In the genomic region with DNA sequence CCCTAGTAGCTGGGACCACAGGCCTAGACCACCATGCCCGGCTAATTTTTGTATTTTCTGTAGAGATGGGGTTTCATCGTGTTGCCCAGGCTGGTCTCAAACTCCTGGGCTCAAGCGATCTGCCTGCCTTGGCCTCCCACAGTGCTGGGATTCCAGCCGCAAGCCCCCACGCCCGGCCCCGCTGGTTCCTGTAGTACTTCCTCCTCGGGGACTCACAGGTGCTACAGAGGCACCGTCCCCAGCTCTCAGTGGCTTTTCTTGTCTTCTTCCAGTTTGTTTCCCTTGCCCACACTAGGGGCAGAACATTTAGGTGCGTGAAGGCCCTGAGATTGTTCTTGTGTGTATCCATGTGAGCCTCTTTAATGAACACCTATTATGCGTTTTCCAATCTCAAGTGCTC, we compare ENCODE assay signal across 13 cellular contexts. TPM values are rescaled to one million over a fixed set of nuclear protein-coding genes. Genes with fewer than 3 reads are reported as not detected.
DNase-seq lines count a peak whose midpoint lies in the region; ATAC-seq and TF ChIP-seq lines count a peak whose summit lies in the region.
"Had no signal": no experiment of that assay in that cellular context is flagged by ENCODE, and none has a peak within 500 bp of the region (broad histone marks: within the 10 kb centered on the region; RNA-seq: fewer than 3 reads in every experiment).

No MANE protein-coding gene starts in this region.

- peaks cover 57% of the 10 kb centered on the region for H3K4me1 Mint-ChIP-seq in activated naive CD8-positive, alpha-beta T cell treated with anti-CD3 and anti-CD28 coated beads for 36 hours

- H3K27ac ChIP-seq in DND-41 (ENCODE audit: low read length), result no peak overlapping the region
- H3K27ac ChIP-seq in KMS-11, result peak overlapping the region; percentile 89
- H3K27ac ChIP-seq in neutrophil, result peak overlapping the region; percentile 95
- H3K27ac ChIP-seq: cardiac muscle cell had no signal

- peaks cover 48% of the 10 kb centered on the region for H3K4me1 ChIP-seq in DND-41 (ENCODE audit: insufficient read depth, low read length)
- peaks cover 64% of the 10 kb centered on the region for H3K4me1 ChIP-seq in KMS-11 (ENCODE audit: low read depth, poor library complexity, severe bottlenecking)
- H3K4me1 ChIP-seq in neutrophil (ENCODE audit: control insufficient read depth in 1 of 2, insufficient read depth in 1 of 2, low read depth in 1 of 2, low read length in 1 of 2), result peaks cover 44 to 52% of the 10 kb centered on the region in 2 experiments
- H3K4me1 ChIP-seq: Caco-2 had no signal

- H2AFZ ChIP-seq in DND-41 (ENCODE audit: low read depth, low read length) (no peak overlapping the region), KMS-11 (ENCODE audit: low read depth) (peak overlapping the region; percentile 28)

- H3K9me3 ChIP-seq in DND-41 (ENCODE audit: insufficient read depth, low read length, severe bottlenecking), result no peaks in the 10 kb centered on the region
- no peaks in the 10 kb centered on the region for H3K9me3 ChIP-seq in neutrophil

- H3K4me3 ChIP-seq in DND-41 (ENCODE audit: low read depth in 1 of 2, low read length in 2 of 2) (peak overlapping the region in 1 of 2 experiments; percentile 43; a peak in 2 of 4 replicates), KMS-11 (IDR thresholded peaks at IDR 0.05; ENCODE audit: insufficient read depth, low read depth, low read length) (no peak overlapping the region), neutrophil (ENCODE audit: low read depth in 1 of 2, low read length in 1 of 2) (peak overlapping the region; percentile 65 to 71)
- H3K4me3 ChIP-seq: cardiac muscle cell had no signal

- peaks cover 29% of the 10 kb centered on the region for H4K20me1 ChIP-seq in DND-41 (ENCODE audit: insufficient read depth, low read length)
- H4K20me1 ChIP-seq in KMS-11 (ENCODE audit: insufficient read depth), result no peaks in the 10 kb centered on the region

- H3K4me3 Mint-ChIP-seq in activated naive CD8-positive, alpha-beta T cell treated with anti-CD3 and anti-CD28 coated beads for 36 hours, result peak overlapping the region; percentile 67

- peaks cover 9% of the 10 kb centered on the region for H3K9me3 Mint-ChIP-seq in activated naive CD8-positive, alpha-beta T cell treated with anti-CD3 and anti-CD28 coated beads for 36 hours

- peak overlapping the region; percentile 93 for H3K27ac Mint-ChIP-seq in activated naive CD8-positive, alpha-beta T cell treated with anti-CD3 and anti-CD28 coated beads for 36 hours
- H3K27ac Mint-ChIP-seq: progenitor cell of endocrine pancreas had no signal

- no peaks in the 10 kb centered on the region for H3K79me2 ChIP-seq in DND-41 (ENCODE audit: insufficient read depth, low read length)
- H3K79me2 ChIP-seq in KMS-11 (ENCODE audit: insufficient read depth, low read depth), result no peaks in the 10 kb centered on the region

- H3K27me3 Mint-ChIP-seq in activated naive CD8-positive, alpha-beta T cell treated with anti-CD3 and anti-CD28 coated beads for 36 hours, result no peaks in the 10 kb centered on the region

- H3K36me3 ChIP-seq in DND-41 (ENCODE audit: insufficient read depth, low read length) (no peaks in the 10 kb centered on the region), KMS-11 (ENCODE audit: insufficient read depth) (no peaks in the 10 kb centered on the region), neutrophil (peaks cover 15% of the 10 kb centered on the region)
- H3K36me3 ChIP-seq: cardiac muscle cell had no signal

- peaks cover 19% of the 10 kb centered on the region for H3K36me3 Mint-ChIP-seq in activated naive CD8-positive, alpha-beta T cell treated with anti-CD3 and anti-CD28 coated beads for 36 hours

- TF ChIP-seq CTCF in DND-41 (IDR thresholded peaks at IDR 0.05; ENCODE audit: borderline replicate concordance, extremely low read depth, low read length, poor library complexity, severe bottlenecking) (no peak), KMS-11 (conservative IDR thresholded peaks at IDR 0.05; ENCODE audit: low read depth, low read length) (no peak), neutrophil (IDR thresholded peaks at IDR 0.05) (no peak)

- ATAC-seq in DND-41 (ENCODE audit: insufficient read depth, low read depth) (peak; percentile 15; the same call in 1 of the 3 replicates), HG02610 (IDR thresholded peaks at IDR 0.05; ENCODE audit: unreplicated experiment) (no peak)

- H3K4me2 ChIP-seq in DND-41 (ENCODE audit: insufficient read depth, low read length), result peak overlapping the region; percentile 63
- H3K4me2 ChIP-seq in KMS-11, result peak overlapping the region; percentile 55

- peak; percentile 56 for DNase-seq in DND-41
- DNase-seq in activated naive CD8-positive, alpha-beta T cell treated with anti-CD3 and anti-CD28 coated beads for 36 hours, result peak; percentile 43
- DNase-seq in LoVo (ENCODE audit: low spot score), result no peak
- no peak for DNase-seq in HK-2 (ENCODE audit: unreplicated experiment)
- DNase-seq in superior temporal gyrus (ENCODE audit: extremely low spot score), result no peak
- DNase-seq: GOT3, hypothalamus had no signal

- H3K9ac ChIP-seq in DND-41 (ENCODE audit: low read depth, low read length), result no peak overlapping the region; the same call in 1 of the 2 replicates
- H3K9ac ChIP-seq in KMS-11, result peak overlapping the region; percentile 56; the same call in 1 of the 2 replicates

- peaks cover 12% of the 10 kb centered on the region for H3K27me3 ChIP-seq in DND-41 (ENCODE audit: insufficient read depth, low read length, poor library complexity)
- no peaks in the 10 kb centered on the region for H3K27me3 ChIP-seq in KMS-11 (ENCODE audit: insufficient read depth, low read depth)
- no peaks in the 10 kb centered on the region for H3K27me3 ChIP-seq in neutrophil

RNA-seq across cellular contexts. Expression of a gene that starts 0.8 kb away (rescaled TPM):
- 1 to 10 TPM in 1 of 2 experiments, under 1 TPM in 1; 0.68 to 1.2 TPM for total RNA-seq in activated naive CD8-positive, alpha-beta T cell treated with anti-CD3 and anti-CD28 coated beads for 36 hours
- total RNA-seq: Caco-2, cardiac muscle cell, progenitor cell of endocrine pancreas had no signal

Comparison
In these comparisons a context has a peak if more than half of its experiments do, and no peak if none do; other contexts are left out.
1. DNase-seq: peak in DND-41 (single experiment) and activated naive CD8-positive, alpha-beta T cell treated with anti-CD3 and anti-CD28 coated beads for 36 hours (single experiment); none in LoVo (single experiment), HK-2 (single experiment) and superior temporal gyrus (single experiment).